Comparison of ENCODE assay signal across 12 cellular contexts in the genomic region with DNA sequence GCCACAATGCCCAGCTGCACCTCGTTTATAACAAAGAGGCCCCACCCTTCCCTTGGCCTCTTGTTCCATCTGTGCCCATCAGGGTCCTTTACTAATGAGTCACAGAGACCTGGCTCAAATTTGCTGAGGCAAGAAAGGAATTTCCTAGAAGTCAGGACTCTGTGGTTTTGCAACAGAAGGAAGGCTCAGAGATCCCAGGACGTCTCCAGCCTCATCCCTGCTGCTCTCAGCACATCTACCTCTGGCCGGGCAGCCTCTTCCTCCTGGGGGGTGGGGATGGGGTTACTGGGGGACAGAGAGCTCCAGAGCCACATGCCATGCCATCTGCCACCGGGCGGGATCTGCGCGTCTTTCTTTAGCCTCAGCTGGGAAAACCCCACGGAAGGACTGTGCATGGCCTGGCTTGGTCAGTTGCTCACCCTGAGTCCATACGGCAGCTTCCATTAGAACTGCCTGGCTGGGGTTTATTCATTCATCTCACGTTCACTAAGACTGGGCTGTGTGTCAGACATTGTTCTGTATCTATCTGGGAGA. TPM values are rescaled to one million over a fixed set of nuclear protein-coding genes. Genes with fewer than 3 reads are reported as not detected.
DNase-seq lines count a peak whose midpoint lies in the region; ATAC-seq and TF ChIP-seq lines count a peak whose summit lies in the region.
"Had no signal": no experiment of that assay in that cellular context is flagged by ENCODE, and none has a peak within 500 bp of the region (broad histone marks: within the 10 kb centered on the region; RNA-seq: fewer than 3 reads in every experiment).

No MANE protein-coding gene starts in this region.

- ATAC-seq in RWPE2 (ENCODE audit: low read depth) (peak; percentile 93), HG02938 (IDR thresholded peaks at IDR 0.05; ENCODE audit: unreplicated experiment) (no peak), HG02610 (IDR thresholded peaks at IDR 0.05; ENCODE audit: unreplicated experiment) (no peak)
- ATAC-seq: effector memory CD8-positive, alpha-beta T cell had no signal

- in situ Hi-C loops in G401 (cut with HindIII; ENCODE audit: low sequenced_read_pairs): no loop called here

- no peak for TF ChIP-seq CTCF in RWPE2 (IDR thresholded peaks at IDR 0.05; ENCODE audit: poor library complexity, severe bottlenecking)
- no peak for TF ChIP-seq CTCF in fibroblast of the aortic adventitia (IDR thresholded peaks at IDR 0.05; ENCODE audit: insufficient read depth, low read length)
- no peak for TF ChIP-seq CTCF in retinal pigment epithelial cell (conservative IDR thresholded peaks at IDR 0.05; ENCODE audit: low read depth, low read length)

- H3K27me3 ChIP-seq in RWPE2 (ENCODE audit: insufficient read depth, poor library complexity, severe bottlenecking): peaks cover 9% of the 10 kb centered on the region

- DNase-seq in G401 (ENCODE audit: low spot score): peak; percentile 78
- no peak for DNase-seq in RWPE2 (ENCODE audit: low spot score)
- peak; percentile 90 for DNase-seq in fibroblast of the aortic adventitia (ENCODE audit: low read depth)
- peak; percentile 15 for DNase-seq in retinal pigment epithelial cell (ENCODE audit: low read depth)
- DNase-seq in activated naive CD4-positive, alpha-beta T cell treated with Interleukin-2 at 50 U/mL for 16 hours: no peak
- DNase-seq in activated CD4-positive, alpha-beta T cell treated with anti-CD3 and anti-CD28 coated beads, Interleukin-2, amount 50 U/mL, for 4 hours: no peak
- DNase-seq: effector memory CD8-positive, alpha-beta T cell; KG1 had no signal

- H3K9me3 ChIP-seq in RWPE2 (ENCODE audit: severe bottlenecking): no peaks in the 10 kb centered on the region
- H3K9me3 ChIP-seq: HAP-1 had no signal

- no peaks in the 10 kb centered on the region for H3K4me1 ChIP-seq in RWPE2 (ENCODE audit: insufficient read depth, poor library complexity, severe bottlenecking)
- H3K4me1 ChIP-seq: HAP-1 had no signal

- H3K4me3 ChIP-seq in RWPE2 (ENCODE audit: severe bottlenecking) (no peak overlapping the region), fibroblast of the aortic adventitia (ENCODE audit: low read depth, low read length) (no peak overlapping the region), retinal pigment epithelial cell (ENCODE audit: low read length) (no peak overlapping the region)
- H3K4me3 ChIP-seq: HAP-1 had no signal

- peak overlapping the region; percentile 19 for H3K27ac ChIP-seq in RWPE2 (ENCODE audit: poor library complexity, severe bottlenecking)

- no peaks in the 10 kb centered on the region for H3K36me3 ChIP-seq in RWPE2 (ENCODE audit: low read depth)
- H3K36me3 ChIP-seq: HAP-1 had no signal

RNA-seq across cellular contexts. Expression of a gene that starts 41.9 kb away (rescaled TPM):
- total RNA-seq in G401 (2014; rRNA removed; shearing (Covaris generic)): 97.4 and 104 TPM in 2 replicates
- 6.6 and 20.5 TPM in 2 replicates for total RNA-seq in fibroblast of the aortic adventitia (ENCODE audit: low replicate concordance)

RNA-seq across cellular contexts. Expression of a gene that starts 55.8 kb away (rescaled TPM):
- 0.49 and 1.8 TPM in 2 replicates for total RNA-seq in G401 (2014; rRNA removed; shearing (Covaris generic))
- total RNA-seq in fibroblast of the aortic adventitia (ENCODE audit: low replicate concordance): not detected in 2 replicates
- total RNA-seq: mononuclear cell had no signal

RNA-seq across cellular contexts. Expression of a gene that starts 58.3 kb away (rescaled TPM):
- 7.6 and 22.2 TPM in 2 replicates for total RNA-seq in G401 (2014; rRNA removed; shearing (Covaris generic))
- 1.6 and 3.8 TPM in 2 replicates for total RNA-seq in fibroblast of the aortic adventitia (ENCODE audit: low replicate concordance)

Comparison
In these comparisons a context has a peak if more than half of its experiments do, and no peak if none do; other contexts are left out.
1. DNase-seq: peak in G401 (single experiment), fibroblast of the aortic adventitia (single experiment) and retinal pigment epithelial cell (single experiment); none in RWPE2 (single experiment), activated naive CD4-positive, alpha-beta T cell treated with Interleukin-2 at 50 U/mL for 16 hours (single experiment) and activated CD4-positive, alpha-beta T cell treated with anti-CD3 and anti-CD28 coated beads, Interleukin-2, amount 50 U/mL, for 4 hours (0 of 2).